In the genomic region with DNA sequence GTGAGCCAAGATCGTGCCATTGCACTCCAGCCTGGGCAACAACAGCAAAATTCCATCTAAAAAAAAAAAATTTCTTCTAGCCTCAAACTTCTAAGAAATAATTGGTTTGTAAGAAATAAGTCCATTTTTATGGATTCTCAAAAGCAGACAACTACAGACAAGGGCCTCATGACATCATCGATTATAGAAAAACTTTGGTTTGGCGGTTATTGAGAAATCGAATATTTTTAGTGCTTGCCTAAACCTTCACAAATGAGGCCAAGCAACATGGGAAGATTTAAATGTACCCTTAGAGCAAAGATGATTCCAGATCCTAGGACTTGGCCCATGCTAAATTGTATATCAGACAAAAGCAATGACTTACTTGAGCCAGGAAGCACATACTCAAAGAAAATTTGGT, we compare ENCODE assay signal across 1 cellular context.
TF ChIP-seq lines count a peak whose summit lies in the region.

No MANE protein-coding gene starts in this region.

TF ChIP-seq in HepG2, 621 proteins besides CTCF, POLR2A, EP300 and RAD21:
- TF ChIP-seq KDM3A (CRISPR knock-in tag; IDR thresholded peaks at IDR 0.05; ENCODE audit: low read depth) (no peak), ATF7 (IDR thresholded peaks at IDR 0.05) (peak; percentile 77), ATF7 (CRISPR knock-in tag; IDR thresholded peaks at IDR 0.05) (no peak), SMYD3 (CRISPR knock-in tag; IDR thresholded peaks at IDR 0.05) (no peak)
- TF ChIP-seq, protein P1, sequence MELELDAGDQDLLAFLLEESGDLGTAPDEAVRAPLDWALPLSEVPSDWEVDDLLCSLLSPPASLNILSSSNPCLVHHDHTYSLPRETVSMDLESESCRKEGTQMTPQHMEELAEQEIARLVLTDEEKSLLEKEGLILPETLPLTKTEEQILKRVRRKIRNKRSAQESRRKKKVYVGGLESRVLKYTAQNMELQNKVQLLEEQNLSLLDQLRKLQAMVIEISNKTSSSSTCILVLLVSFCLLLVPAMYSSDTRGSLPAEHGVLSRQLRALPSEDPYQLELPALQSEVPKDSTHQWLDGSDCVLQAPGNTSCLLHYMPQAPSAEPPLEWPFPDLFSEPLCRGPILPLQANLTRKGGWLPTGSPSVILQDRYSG (CRISPR knock-in tag; IDR thresholded peaks at IDR 0.05) = no peak
